In the genomic region with DNA sequence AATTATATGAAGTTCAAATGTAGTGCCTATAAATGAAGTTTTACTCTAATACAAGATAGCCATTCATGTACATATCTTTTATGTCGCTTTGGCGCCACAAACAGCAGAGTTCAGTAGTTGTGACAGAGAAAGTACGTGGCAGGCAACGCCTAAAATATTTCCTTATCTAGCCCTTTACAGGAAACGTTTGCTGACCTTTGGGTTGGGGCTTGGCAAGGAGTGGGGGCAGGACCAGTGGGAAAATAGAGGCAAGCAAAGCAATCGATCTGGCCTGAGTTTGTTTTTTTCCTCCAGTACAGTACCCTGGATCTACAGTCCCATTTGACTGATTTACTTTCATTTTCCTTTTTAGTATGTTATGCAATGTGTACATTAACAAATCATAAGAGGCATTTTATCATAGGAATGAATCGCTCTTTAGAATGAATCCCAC, we compare ENCODE assay signal across 8 cellular contexts. TPM values are rescaled to one million over a fixed set of nuclear protein-coding genes. Genes with fewer than 3 reads are reported as not detected.
A peak's percentile ranks its signal among the peaks of the same experiment; 100 is the strongest.
DNase-seq lines count a peak whose midpoint lies in the region; ATAC-seq lines count a peak whose summit lies in the region.

No MANE protein-coding gene starts in this region.

- H3K27ac Mint-ChIP-seq in T-helper 1 cell treated with Interleukin-12 subunit alpha and Interleukin-12 subunit beta and Interleukin-4 antibody, amounts not matched to agents 30 μg/mL and 1 μg/mL, for 36 hours, result peak overlapping the region; percentile 80

- peak overlapping the region in 18 of 21 experiments; percentile 4 to 87 (median 72) for H3K27ac ChIP-seq in skin epidermis

- DNase-seq in CD1c-positive myeloid dendritic cell (ENCODE audit: extremely low spot score) (peak; percentile 31), C1 segment of cervical spinal cord (lab: John Stamatoyannopoulos, UW) (no peak), SK-N-DZ (ENCODE audit: low spot score) (no peak)

- no peaks in the 10 kb centered on the region for H3K36me3 Mint-ChIP-seq in T-helper 1 cell treated with Interleukin-12 subunit alpha and Interleukin-12 subunit beta and Interleukin-4 antibody, amounts not matched to agents 30 μg/mL and 1 μg/mL, for 36 hours (ENCODE audit: low read depth)

- ATAC-seq in GM19372 (IDR thresholded peaks at IDR 0.05; ENCODE audit: low read depth, unreplicated experiment), result peak; percentile 83
- ATAC-seq in HG03432 (IDR thresholded peaks at IDR 0.05; ENCODE audit: unreplicated experiment), result peak; percentile 89
- ATAC-seq in esophagus mucosa, result peak; percentile 54

- H3K4me3 ChIP-seq in skin epidermis, result peak overlapping the region; percentile 11 to 42 (median 30)

- H3K4me1 Mint-ChIP-seq in T-helper 1 cell treated with Interleukin-12 subunit alpha and Interleukin-12 subunit beta and Interleukin-4 antibody, amounts not matched to agents 30 μg/mL and 1 μg/mL, for 36 hours (ENCODE audit: low read depth), result peaks cover 17% of the 10 kb centered on the region

- H3K27me3 Mint-ChIP-seq in T-helper 1 cell treated with Interleukin-12 subunit alpha and Interleukin-12 subunit beta and Interleukin-4 antibody, amounts not matched to agents 30 μg/mL and 1 μg/mL, for 36 hours (ENCODE audit: low read depth), result peaks cover 12% of the 10 kb centered on the region

- H3K9me3 Mint-ChIP-seq in T-helper 1 cell treated with Interleukin-12 subunit alpha and Interleukin-12 subunit beta and Interleukin-4 antibody, amounts not matched to agents 30 μg/mL and 1 μg/mL, for 36 hours, result no peaks in the 10 kb centered on the region

- H3K4me3 Mint-ChIP-seq in T-helper 1 cell treated with Interleukin-12 subunit alpha and Interleukin-12 subunit beta and Interleukin-4 antibody, amounts not matched to agents 30 μg/mL and 1 μg/mL, for 36 hours, result peak overlapping the region; percentile 79

RNA-seq across cellular contexts. Expression of a gene that starts 13.1 kb away (rescaled TPM):
- total RNA-seq in esophagus mucosa, result 1.5 TPM
- polyA plus RNA-seq in SK-N-DZ (2014; cell fraction: cytosol; rRNA removed), result 1.9 and 3.2 TPM in 2 replicates
- polyA plus RNA-seq in SK-N-DZ (2014; cell fraction: nucleus; rRNA removed), result 1.9 and 2.5 TPM in 2 replicates
